Comparison of ENCODE assay signal across 8 cellular contexts in genomic region chr6:139219746-139220145, GRCh38.
A peak's percentile ranks its signal among the peaks of the same experiment; 100 is the strongest.
DNase-seq lines count a peak whose midpoint lies in the region; ATAC-seq and TF ChIP-seq lines count a peak whose summit lies in the region.
"Had no signal": no experiment of that assay in that cellular context is flagged by ENCODE, and none has a peak within 500 bp of the region (broad histone marks: within the 10 kb centered on the region; RNA-seq: fewer than 3 reads in every experiment).

No MANE protein-coding gene starts in this region.

- H3K4me3 ChIP-seq in Loucy (ENCODE audit: low read length, poor library complexity, severe bottlenecking) (no peak overlapping the region), dorsolateral prefrontal cortex (peak overlapping the region in 10 of 59 donors; percentile 3 to 33 (median 17)), gastrocnemius medialis (peak overlapping the region in 1 of 4 donors; percentile 3)
- H3K4me3 ChIP-seq: lung had no signal

- peak overlapping the region; percentile 9 for H3K4me2 ChIP-seq in Loucy (ENCODE audit: low read depth, low read length, poor library complexity, severe bottlenecking)

- no peak for DNase-seq in dorsolateral prefrontal cortex
- DNase-seq in gastrocnemius medialis, result no peak
- no peak for DNase-seq in iPS-NIHi7 (ENCODE audit: extremely low spot score)
- no peak for DNase-seq in COLO668 (lab: John Stamatoyannopoulos, UW; ENCODE audit: unreplicated experiment)
- DNase-seq in NCI-H526 (lab: John Stamatoyannopoulos, UW), result no peak

- H3F3A ChIP-seq in Loucy (ENCODE audit: low read depth), result no peaks in the 10 kb centered on the region

- peaks cover 6% of the 10 kb centered on the region for H3K4me1 ChIP-seq in Loucy (ENCODE audit: insufficient read depth, low read length, poor library complexity, severe bottlenecking)
- H3K4me1 ChIP-seq in gastrocnemius medialis, result peaks cover 0 to 4% of the 10 kb centered on the region in 2 donors

- H3K36me3 ChIP-seq in Loucy (ENCODE audit: insufficient read depth, low read length) (no peaks in the 10 kb centered on the region), gastrocnemius medialis (no peaks in the 10 kb centered on the region)

- H3K27ac ChIP-seq in dorsolateral prefrontal cortex, result peak overlapping the region in 48 of 59 donors; percentile 4 to 83 (median 62)
- H3K27ac ChIP-seq in gastrocnemius medialis, result peak overlapping the region; percentile 41 to 76 (median 70)

- no peak overlapping the region for H3K9ac ChIP-seq in Loucy (ENCODE audit: low read depth, low read length, poor library complexity, severe bottlenecking)

- H3K9me3 ChIP-seq in Loucy (ENCODE audit: insufficient read depth, low read depth, low read length), result no peaks in the 10 kb centered on the region
- no peaks in the 10 kb centered on the region for H3K9me3 ChIP-seq in gastrocnemius medialis

- TF ChIP-seq POLR2A in gastrocnemius medialis (IDR thresholded peaks at IDR 0.05), result no peak

- intact Hi-C loops in dorsolateral prefrontal cortex (cut with DNase I), result loop anchor here (1.0 to 5.0 kb wide), 3 partner anchors 84 to 143 kb away; partner anchors contain the start of gene HECA (in 1 of the 2)
- intact Hi-C loops in gastrocnemius medialis (cut with DNase I; ENCODE audit: low total_unique reads), result loop anchor here (1.0 to 10.0 kb wide), 2 partner anchors 145 to 1225 kb away; no protein-coding TSS in a partner anchor

- H3K27me3 ChIP-seq in Loucy (ENCODE audit: insufficient read depth, low read length, poor library complexity, severe bottlenecking) (no peaks in the 10 kb centered on the region), dorsolateral prefrontal cortex (no peaks in the 10 kb centered on the region), gastrocnemius medialis (no peaks in the 10 kb centered on the region)

- H3K9me2 ChIP-seq in Loucy (replicated peaks; ENCODE audit: low read depth, low read length), result no peaks in the 10 kb centered on the region

- in situ Hi-C loops in gastrocnemius medialis (cut with MboI; ENCODE audit: low sequenced_read_pairs in 4 of 4), result loop anchor here in 1 of 4 donors (5.0 kb wide), 1 partner anchor 148 kb away; no protein-coding TSS in a partner anchor

- no peaks in the 10 kb centered on the region for H3K79me2 ChIP-seq in Loucy (ENCODE audit: insufficient read depth, low read length)

- peak overlapping the region; percentile 87 for H2AFZ ChIP-seq in Loucy (ENCODE audit: low read length)

- TF ChIP-seq CTCF in Loucy (conservative IDR thresholded peaks at IDR 0.05; ENCODE audit: low read length) (no peak), dorsolateral prefrontal cortex (IDR thresholded peaks at IDR 0.05 in 54 of 56, conservative IDR thresholded peaks at IDR 0.05 in 2 of 56; ENCODE audit: low read depth in 1 of 56, partially characterized antibody in 56 of 56) (no peak), gastrocnemius medialis (IDR thresholded peaks at IDR 0.05 in 4 of 5, conservative IDR thresholded peaks at IDR 0.05 in 1 of 5) (no peak)

- ATAC-seq in GM19351 (IDR thresholded peaks at IDR 0.05; ENCODE audit: unreplicated experiment), result peak; percentile 9
- ATAC-seq in gastrocnemius medialis, result peak in 1 of 2 donors; percentile 8

- H4K20me1 ChIP-seq in Loucy (ENCODE audit: insufficient read depth, low read length, poor library complexity, severe bottlenecking), result no peaks in the 10 kb centered on the region
